Comparison of ENCODE assay signal across 1 cellular context in genomic region chr10:27155073-27155754, GRCh38.
A peak's percentile ranks its signal among the peaks of the same experiment; 100 is the strongest.
TF ChIP-seq lines count a peak whose summit lies in the region.

Gene MASTL, plus strand, starts transcription at chr10:27155352. Its CDS starts 75 bp downstream, at chr10:27155427.

TF ChIP-seq in K562, 482 proteins besides CTCF, POLR2A, EP300 and RAD21 (continued from another document and continues in another):
- TF ChIP-seq PREB (CRISPR knock-in tag; IDR thresholded peaks at IDR 0.05) (no peak), SMARCE1 (IDR thresholded peaks at IDR 0.05) (no peak), NFYB (IDR thresholded peaks at IDR 0.05; ENCODE audit: extremely low read depth, insufficient read length) (no peak), HDAC8 (tag; IDR thresholded peaks at IDR 0.05) (no peak), MEIS2 (IDR thresholded peaks at IDR 0.05; ENCODE audit: partially characterized antibody) (peak; percentile 17), MAX (CRISPR knock-in tag; IDR thresholded peaks at IDR 0.05) (peak; percentile 44), ZNF407 (IDR thresholded peaks at IDR 0.05; ENCODE audit: low read depth) (no peak), ZBTB12 (CRISPR knock-in tag; IDR thresholded peaks at IDR 0.05) (peak; percentile 83), NRF1 (conservative IDR thresholded peaks at IDR 0.05 in 1 of 2, IDR thresholded peaks at IDR 0.05 in 1 of 2) (peak; percentile 88 to 91), E2F8 (IDR thresholded peaks at IDR 0.05; ENCODE audit: low read depth, partially characterized antibody) (peak; percentile 96), SMARCB1 (IDR thresholded peaks at IDR 0.05; ENCODE audit: insufficient read length, low read depth) (no peak), NCOA6 (IDR thresholded peaks at IDR 0.05) (peak; percentile 64; the same call in 1 of the 2 replicates), SAP30 (IDR thresholded peaks at IDR 0.05; ENCODE audit: borderline replicate concordance, insufficient read depth, low read depth, low read length, poor library complexity, severe bottlenecking) (peak; percentile 86), GABPB1 (CRISPR knock-in tag; IDR thresholded peaks at IDR 0.05) (peak; percentile 71; the same call in 1 of the 2 replicates), RREB1 (CRISPR knock-in tag; IDR thresholded peaks at IDR 0.05) (0 out of 2 replicates have a peak, but pooled peaks have one; percentile 41), EGR1 (conservative IDR thresholded peaks at IDR 0.05) (peak; percentile 99), BRD9 (IDR thresholded peaks at IDR 0.05; ENCODE audit: low read depth, partially characterized antibody) (peak; percentile 10), AFF4 (CRISPR knock-in tag; IDR thresholded peaks at IDR 0.05) (0 out of 2 replicates have a peak, but pooled peaks have one; percentile 78), CBX2 (IDR thresholded peaks at IDR 0.05; ENCODE audit: insufficient read depth, low read length, poor library complexity, severe bottlenecking) (no peak), ZNF347 (CRISPR knock-in tag; IDR thresholded peaks at IDR 0.05; ENCODE audit: low read depth) (no peak), LCOR (CRISPR knock-in tag; IDR thresholded peaks at IDR 0.05) (peak; percentile 70; the same call in 1 of the 2 replicates), POU5F1 (IDR thresholded peaks at IDR 0.05; ENCODE audit: borderline replicate concordance, low read depth, low read length, partially characterized antibody) (no peak), POLR2H (tag; IDR thresholded peaks at IDR 0.05; ENCODE audit: low read depth) (peak; percentile 56), HMGN3 (IDR thresholded peaks at IDR 0.05; ENCODE audit: borderline replicate concordance, extremely low read depth, insufficient read length, low read depth, low read length) (peak; percentile 59), ARID2 (IDR thresholded peaks at IDR 0.05) (no peak), ZFPM2 (CRISPR knock-in tag; IDR thresholded peaks at IDR 0.05) (no peak), ZNF146 (CRISPR knock-in tag; IDR thresholded peaks at IDR 0.05; ENCODE audit: unreplicated experiment) (no peak), RHOXF2B (CRISPR knock-in tag; conservative IDR thresholded peaks at IDR 0.05) (no peak), FOSL1 (tag; conservative IDR thresholded peaks at IDR 0.05) (peak; percentile 24; the same call in 1 of the 2 replicates), SP1 (CRISPR knock-in tag; IDR thresholded peaks at IDR 0.05) (peak; percentile 90), RFX1 (IDR thresholded peaks at IDR 0.05) (no peak), ZKSCAN8 (CRISPR knock-in tag; IDR thresholded peaks at IDR 0.05) (no peak), BMI1 (IDR thresholded peaks at IDR 0.05; ENCODE audit: low read length) (no peak)
